18 cellular contexts compared by ENCODE assay signal in genomic region chr20:47557218-47557617, GRCh38.
"Had no signal": no experiment of that assay in that cellular context is flagged by ENCODE, and none has a peak within 500 bp of the region (broad histone marks: within the 10 kb centered on the region; RNA-seq: fewer than 3 reads in every experiment).

No MANE protein-coding gene starts in this region.

- H3K4me3 ChIP-seq: ascending aorta, esophagus muscularis mucosa, lower lobe of right lung, prostate gland, right lobe of liver, spleen, transverse colon had no signal

- H3K27ac Mint-ChIP-seq: activated CD4-positive, alpha-beta memory T cell treated with anti-CD3 and anti-CD28 coated beads for 36 hours; activated T-cell treated with anti-CD3 and anti-CD28 coated beads, Interleukin-2, amount 50 U/mL, for 72 hours; T-helper 2 cell treated with Interferon-gamma antibody and Interleukin-4, amounts not matched to agents 5 μg/mL and 100 μg/mL, for 36 hours had no signal

- H3K9me3 Mint-ChIP-seq: activated T-cell treated with anti-CD3 and anti-CD28 coated beads, Interleukin-2, amount 50 U/mL, for 72 hours; naive thymus-derived CD8-positive, alpha-beta T cell; T-helper 2 cell treated with Interferon-gamma antibody and Interleukin-4, amounts not matched to agents 5 μg/mL and 100 μg/mL, for 36 hours had no signal

- H3K4me1 ChIP-seq: prostate gland had no signal

- H3K36me3 ChIP-seq: ascending aorta, esophagus muscularis mucosa, lower lobe of right lung, prostate gland, right lobe of liver, spleen, transverse colon had no signal

- H3K9me3 ChIP-seq: ascending aorta, esophagus muscularis mucosa, lower lobe of right lung, prostate gland, right lobe of liver, spleen, transverse colon had no signal

- DNase-seq: activated CD4-positive, alpha-beta memory T cell treated with anti-CD3 and anti-CD28 coated beads for 36 hours; activated T-cell treated with anti-CD3 and anti-CD28 coated beads, Interleukin-2, amount 50 U/mL, for 72 hours; foreskin fibroblast; glutamatergic neuron; left cardiac atrium; lower lobe of right lung; naive thymus-derived CD8-positive, alpha-beta T cell; nucleus accumbens; right lobe of liver; spleen; stimulated activated CD4-positive, alpha-beta T cell treated with anti-CD3 and anti-CD28 coated beads, Interleukin-2, amount 100 ng/mL, for 24 hours; stimulated activated naive CD4-positive, alpha-beta T cell; substantia nigra; transverse colon had no signal

- H3K27me3 Mint-ChIP-seq: activated CD4-positive, alpha-beta memory T cell treated with anti-CD3 and anti-CD28 coated beads for 36 hours; naive thymus-derived CD8-positive, alpha-beta T cell had no signal

- H3K27me3 ChIP-seq: ascending aorta, esophagus muscularis mucosa, right lobe of liver, spleen, transverse colon had no signal

- H3K4me3 Mint-ChIP-seq: activated CD4-positive, alpha-beta memory T cell treated with anti-CD3 and anti-CD28 coated beads for 36 hours; activated T-cell treated with anti-CD3 and anti-CD28 coated beads, Interleukin-2, amount 50 U/mL, for 72 hours; naive thymus-derived CD8-positive, alpha-beta T cell; T-helper 2 cell treated with Interferon-gamma antibody and Interleukin-4, amounts not matched to agents 5 μg/mL and 100 μg/mL, for 36 hours had no signal

- ATAC-seq: activated T-cell treated with anti-CD3 and anti-CD28 coated beads, Interleukin-2, amount 50 U/mL, for 72 hours; left cardiac atrium; lower lobe of right lung; naive thymus-derived CD8-positive, alpha-beta T cell; right lobe of liver had no signal

- H3K27ac ChIP-seq: ascending aorta, esophagus muscularis mucosa, lower lobe of right lung, prostate gland, right lobe of liver, spleen had no signal
